ENCODE assay signal across 1 cellular context in the genomic region with DNA sequence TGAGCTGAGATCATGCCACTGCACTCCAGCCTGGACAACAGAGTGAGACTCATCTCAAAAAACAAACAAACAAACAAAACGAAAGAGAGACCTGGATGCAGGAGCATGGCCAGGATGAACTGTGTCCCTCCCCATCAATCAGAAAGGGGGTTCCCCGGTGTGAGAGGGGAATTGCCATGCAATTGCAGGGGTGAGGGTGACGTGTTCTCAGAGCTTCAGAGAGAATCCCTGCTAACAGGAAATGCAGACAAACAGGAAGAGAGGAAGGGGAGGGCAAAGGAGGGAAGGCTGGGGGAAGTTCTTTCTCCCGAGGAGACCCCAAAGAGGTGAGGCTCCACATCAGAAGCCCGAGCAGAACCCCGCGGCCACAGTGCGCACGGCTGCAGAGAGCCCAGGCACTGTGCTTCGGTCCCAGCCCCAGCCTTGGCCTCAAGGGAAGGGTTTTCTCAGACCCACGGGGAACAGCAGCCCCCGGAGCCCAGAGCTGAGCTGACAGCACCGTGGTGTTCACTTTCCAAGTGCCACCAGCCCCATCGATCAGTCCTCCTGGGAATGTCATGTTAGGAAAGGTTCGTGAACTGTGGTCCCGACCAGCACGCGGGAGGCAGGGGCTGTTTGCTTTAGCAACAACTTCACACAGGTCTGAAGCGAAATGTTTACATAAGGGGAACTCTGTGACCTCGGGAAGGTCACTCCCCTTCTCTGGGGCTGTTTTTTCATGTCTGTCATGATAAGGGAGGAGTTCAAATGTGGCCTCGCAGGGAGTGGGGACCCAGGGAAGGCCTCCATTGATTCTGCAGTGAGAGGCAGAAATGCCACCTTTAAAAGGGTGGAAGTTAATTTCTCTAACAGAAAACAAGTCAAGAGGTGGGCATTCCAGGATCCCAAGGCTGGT.
A peak's percentile ranks its signal among the peaks of the same experiment; 100 is the strongest.
TF ChIP-seq lines count a peak whose summit lies in the region.

No MANE protein-coding gene starts in this region.

TF ChIP-seq in HepG2, 621 proteins besides CTCF, POLR2A, EP300 and RAD21 (continued from another document and continues in another):
- TF ChIP-seq, protein P1, sequence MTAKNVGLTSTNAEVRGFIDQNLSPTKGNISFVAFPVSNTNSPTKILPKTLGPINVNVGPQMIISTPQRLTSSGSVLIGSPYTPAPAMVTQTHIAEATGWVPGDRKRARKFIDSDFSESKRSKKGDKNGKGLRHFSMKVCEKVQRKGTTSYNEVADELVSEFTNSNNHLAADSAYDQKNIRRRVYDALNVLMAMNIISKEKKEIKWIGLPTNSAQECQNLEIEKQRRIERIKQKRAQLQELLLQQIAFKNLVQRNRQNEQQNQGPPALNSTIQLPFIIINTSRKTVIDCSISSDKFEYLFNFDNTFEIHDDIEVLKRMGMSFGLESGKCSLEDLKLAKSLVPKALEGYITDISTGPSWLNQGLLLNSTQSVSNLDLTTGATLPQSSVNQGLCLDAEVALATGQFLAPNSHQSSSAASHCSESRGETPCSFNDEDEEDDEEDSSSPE (CRISPR knock-in tag; IDR thresholded peaks at IDR 0.05), result peak; percentile 83
- TF ChIP-seq ZNF367 (CRISPR knock-in tag; IDR thresholded peaks at IDR 0.05; ENCODE audit: borderline replicate concordance) (0 out of 2 replicates have a peak, but pooled peaks have one; percentile 19), TARDBP (CRISPR knock-in tag; IDR thresholded peaks at IDR 0.05) (peak; percentile 98), FOXM1 (CRISPR knock-in tag; IDR thresholded peaks at IDR 0.05) (no peak), ZBTB38 (CRISPR knock-in tag; IDR thresholded peaks at IDR 0.05) (peak; percentile 48; the same call in 1 of the 2 replicates), ONECUT2 (CRISPR knock-in tag; IDR thresholded peaks at IDR 0.05) (peak; percentile 97), BRCA1 (CRISPR knock-in tag; IDR thresholded peaks at IDR 0.05) (peak; percentile 85), ZNF317 (CRISPR knock-in tag; IDR thresholded peaks at IDR 0.05) (peak; percentile 84), MIER2 (CRISPR knock-in tag; IDR thresholded peaks at IDR 0.05) (peak; percentile 83), ATRX (CRISPR knock-in tag; IDR thresholded peaks at IDR 0.05; ENCODE audit: borderline replicate concordance) (no peak), MAF1 (CRISPR knock-in tag; IDR thresholded peaks at IDR 0.05; ENCODE audit: borderline replicate concordance) (peak; percentile 53; the same call in 1 of the 2 replicates), CEBPG (CRISPR knock-in tag; IDR thresholded peaks at IDR 0.05) (peak; percentile 80), ZNF432 (CRISPR knock-in tag; IDR thresholded peaks at IDR 0.05; ENCODE audit: borderline replicate concordance) (no peak), ZSCAN21 (CRISPR knock-in tag; IDR thresholded peaks at IDR 0.05; ENCODE audit: borderline replicate concordance) (peak; percentile 95), ZNF101 (CRISPR knock-in tag; IDR thresholded peaks at IDR 0.05; ENCODE audit: borderline replicate concordance, low read depth) (no peak), ZNF441 (CRISPR knock-in tag; IDR thresholded peaks at IDR 0.05; ENCODE audit: borderline replicate concordance) (peak; percentile 57; the same call in 1 of the 2 replicates), TCF7L2 (IDR thresholded peaks at IDR 0.05; ENCODE audit: low read depth, low read length) (no peak), NR2C2 (CRISPR knock-in tag; IDR thresholded peaks at IDR 0.05; ENCODE audit: borderline replicate concordance) (peak; percentile 86), ZNF143 (CRISPR knock-in tag; IDR thresholded peaks at IDR 0.05) (peak; percentile 56), PCBP1 (IDR thresholded peaks at IDR 0.05; ENCODE audit: borderline replicate concordance, low read depth, low read length) (no peak), TAF1 (CRISPR knock-in tag; IDR thresholded peaks at IDR 0.05) (peak; percentile 21; the same call in 1 of the 2 replicates), NR2F2 (IDR thresholded peaks at IDR 0.05; ENCODE audit: borderline replicate concordance, low read depth) (peak; percentile 100), ISL2 (CRISPR knock-in tag; IDR thresholded peaks at IDR 0.05) (peak; percentile 95), ZNF773 (CRISPR knock-in tag; IDR thresholded peaks at IDR 0.05; ENCODE audit: borderline replicate concordance) (no peak; the same call in 1 of the 2 replicates), MEIS2 (CRISPR knock-in tag; IDR thresholded peaks at IDR 0.05) (peak; percentile 99), FOSL2 (CRISPR knock-in tag; IDR thresholded peaks at IDR 0.05) (peak; percentile 82), THAP11 (CRISPR knock-in tag; IDR thresholded peaks at IDR 0.05) (peak; percentile 80), ZNF383 (CRISPR knock-in tag; IDR thresholded peaks at IDR 0.05; ENCODE audit: borderline replicate concordance) (no peak), JUND (CRISPR knock-in tag; IDR thresholded peaks at IDR 0.05) (peak; percentile 55), TP53 (CRISPR knock-in tag; conservative IDR thresholded peaks at IDR 0.05) (peak; percentile 85; the same call in 1 of the 2 replicates), GABPB1 (CRISPR knock-in tag; IDR thresholded peaks at IDR 0.05) (peak; percentile 70), GABPA (IDR thresholded peaks at IDR 0.05; ENCODE audit: low read depth, low read length) (0 out of 2 replicates have a peak, but pooled peaks have one; percentile 15), GABPA (CRISPR knock-in tag; IDR thresholded peaks at IDR 0.05; ENCODE audit: low read depth) (peak; percentile 65), FOXJ3 (CRISPR knock-in tag; IDR thresholded peaks at IDR 0.05; ENCODE audit: borderline replicate concordance) (peak; percentile 94), ZNF343 (CRISPR knock-in tag; IDR thresholded peaks at IDR 0.05) (peak; percentile 81; the same call in 1 of the 2 replicates), ELF3 (CRISPR knock-in tag; IDR thresholded peaks at IDR 0.05) (peak; percentile 86), REPIN1 (CRISPR knock-in tag; IDR thresholded peaks at IDR 0.05; ENCODE audit: borderline replicate concordance, low read depth) (peak; percentile 93), ZNF138 (CRISPR knock-in tag; IDR thresholded peaks at IDR 0.05; ENCODE audit: low read depth) (0 out of 2 replicates have a peak, but pooled peaks have one; percentile 50)
- TF ChIP-seq, protein P2, sequence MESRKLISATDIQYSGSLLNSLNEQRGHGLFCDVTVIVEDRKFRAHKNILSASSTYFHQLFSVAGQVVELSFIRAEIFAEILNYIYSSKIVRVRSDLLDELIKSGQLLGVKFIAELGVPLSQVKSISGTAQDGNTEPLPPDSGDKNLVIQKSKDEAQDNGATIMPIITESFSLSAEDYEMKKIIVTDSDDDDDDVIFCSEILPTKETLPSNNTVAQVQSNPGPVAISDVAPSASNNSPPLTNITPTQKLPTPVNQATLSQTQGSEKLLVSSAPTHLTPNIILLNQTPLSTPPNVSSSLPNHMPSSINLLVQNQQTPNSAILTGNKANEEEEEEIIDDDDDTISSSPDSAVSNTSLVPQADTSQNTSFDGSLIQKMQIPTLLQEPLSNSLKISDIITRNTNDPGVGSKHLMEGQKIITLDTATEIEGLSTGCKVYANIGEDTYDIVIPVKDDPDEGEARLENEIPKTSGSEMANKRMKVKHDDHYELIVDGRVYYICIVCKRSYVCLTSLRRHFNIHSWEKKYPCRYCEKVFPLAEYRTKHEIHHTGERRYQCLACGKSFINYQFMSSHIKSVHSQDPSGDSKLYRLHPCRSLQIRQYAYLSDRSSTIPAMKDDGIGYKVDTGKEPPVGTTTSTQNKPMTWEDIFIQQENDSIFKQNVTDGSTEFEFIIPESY (CRISPR knock-in tag; IDR thresholded peaks at IDR 0.05), result peak; percentile 71; the same call in 1 of the 2 replicates
- TF ChIP-seq, protein P3, sequence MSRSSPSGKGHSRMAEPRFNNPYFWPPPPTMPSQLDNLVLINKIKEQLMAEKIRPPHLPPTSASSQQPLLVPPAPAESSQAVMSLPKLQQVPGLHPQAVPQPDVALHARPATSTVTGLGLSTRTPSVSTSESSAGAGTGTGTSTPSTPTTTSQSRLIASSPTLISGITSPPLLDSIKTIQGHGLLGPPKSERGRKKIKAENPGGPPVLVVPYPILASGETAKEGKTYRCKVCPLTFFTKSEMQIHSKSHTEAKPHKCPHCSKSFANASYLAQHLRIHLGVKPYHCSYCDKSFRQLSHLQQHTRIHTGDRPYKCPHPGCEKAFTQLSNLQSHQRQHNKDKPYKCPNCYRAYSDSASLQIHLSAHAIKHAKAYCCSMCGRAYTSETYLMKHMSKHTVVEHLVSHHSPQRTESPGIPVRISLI (CRISPR knock-in tag; IDR thresholded peaks at IDR 0.05; ENCODE audit: borderline replicate concordance), result peak; percentile 99
- TF ChIP-seq, protein P4, sequence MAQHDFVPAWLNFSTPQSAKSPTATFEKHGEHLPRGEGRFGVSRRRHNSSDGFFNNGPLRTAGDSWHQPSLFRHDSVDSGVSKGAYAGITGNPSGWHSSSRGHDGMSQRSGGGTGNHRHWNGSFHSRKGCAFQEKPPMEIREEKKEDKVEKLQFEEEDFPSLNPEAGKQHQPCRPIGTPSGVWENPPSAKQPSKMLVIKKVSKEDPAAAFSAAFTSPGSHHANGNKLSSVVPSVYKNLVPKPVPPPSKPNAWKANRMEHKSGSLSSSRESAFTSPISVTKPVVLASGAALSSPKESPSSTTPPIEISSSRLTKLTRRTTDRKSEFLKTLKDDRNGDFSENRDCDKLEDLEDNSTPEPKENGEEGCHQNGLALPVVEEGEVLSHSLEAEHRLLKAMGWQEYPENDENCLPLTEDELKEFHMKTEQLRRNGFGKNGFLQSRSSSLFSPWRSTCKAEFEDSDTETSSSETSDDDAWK (CRISPR knock-in tag; IDR thresholded peaks at IDR 0.05), result no peak
- TF ChIP-seq, protein P5, sequence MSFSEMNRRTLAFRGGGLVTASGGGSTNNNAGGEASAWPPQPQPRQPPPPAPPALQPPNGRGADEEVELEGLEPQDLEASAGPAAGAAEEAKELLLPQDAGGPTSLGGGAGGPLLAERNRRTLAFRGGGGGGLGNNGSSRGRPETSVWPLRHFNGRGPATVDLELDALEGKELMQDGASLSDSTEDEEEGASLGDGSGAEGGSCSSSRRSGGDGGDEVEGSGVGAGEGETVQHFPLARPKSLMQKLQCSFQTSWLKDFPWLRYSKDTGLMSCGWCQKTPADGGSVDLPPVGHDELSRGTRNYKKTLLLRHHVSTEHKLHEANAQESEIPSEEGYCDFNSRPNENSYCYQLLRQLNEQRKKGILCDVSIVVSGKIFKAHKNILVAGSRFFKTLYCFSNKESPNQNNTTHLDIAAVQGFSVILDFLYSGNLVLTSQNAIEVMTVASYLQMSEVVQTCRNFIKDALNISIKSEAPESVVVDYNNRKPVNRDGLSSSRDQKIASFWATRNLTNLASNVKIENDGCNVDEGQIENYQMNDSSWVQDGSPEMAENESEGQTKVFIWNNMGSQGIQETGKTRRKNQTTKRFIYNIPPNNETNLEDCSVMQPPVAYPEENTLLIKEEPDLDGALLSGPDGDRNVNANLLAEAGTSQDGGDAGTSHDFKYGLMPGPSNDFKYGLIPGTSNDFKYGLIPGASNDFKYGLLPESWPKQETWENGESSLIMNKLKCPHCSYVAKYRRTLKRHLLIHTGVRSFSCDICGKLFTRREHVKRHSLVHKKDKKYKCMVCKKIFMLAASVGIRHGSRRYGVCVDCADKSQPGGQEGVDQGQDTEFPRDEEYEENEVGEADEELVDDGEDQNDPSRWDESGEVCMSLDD (CRISPR knock-in tag; IDR thresholded peaks at IDR 0.05; ENCODE audit: borderline replicate concordance), result peak; percentile 31; the same call in 1 of the 2 replicates
- TF ChIP-seq, protein P6, sequence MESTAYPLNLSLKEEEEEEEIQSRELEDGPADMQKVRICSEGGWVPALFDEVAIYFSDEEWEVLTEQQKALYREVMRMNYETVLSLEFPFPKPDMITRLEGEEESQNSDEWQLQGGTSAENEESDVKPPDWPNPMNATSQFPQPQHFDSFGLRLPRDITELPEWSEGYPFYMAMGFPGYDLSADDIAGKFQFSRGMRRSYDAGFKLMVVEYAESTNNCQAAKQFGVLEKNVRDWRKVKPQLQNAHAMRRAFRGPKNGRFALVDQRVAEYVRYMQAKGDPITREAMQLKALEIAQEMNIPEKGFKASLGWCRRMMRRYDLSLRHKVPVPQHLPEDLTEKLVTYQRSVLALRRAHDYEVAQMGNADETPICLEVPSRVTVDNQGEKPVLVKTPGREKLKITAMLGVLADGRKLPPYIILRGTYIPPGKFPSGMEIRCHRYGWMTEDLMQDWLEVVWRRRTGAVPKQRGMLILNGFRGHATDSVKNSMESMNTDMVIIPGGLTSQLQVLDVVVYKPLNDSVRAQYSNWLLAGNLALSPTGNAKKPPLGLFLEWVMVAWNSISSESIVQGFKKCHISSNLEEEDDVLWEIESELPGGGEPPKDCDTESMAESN (CRISPR knock-in tag; conservative IDR thresholded peaks at IDR 0.05), result peak; percentile 92
- TF ChIP-seq, protein P7, sequence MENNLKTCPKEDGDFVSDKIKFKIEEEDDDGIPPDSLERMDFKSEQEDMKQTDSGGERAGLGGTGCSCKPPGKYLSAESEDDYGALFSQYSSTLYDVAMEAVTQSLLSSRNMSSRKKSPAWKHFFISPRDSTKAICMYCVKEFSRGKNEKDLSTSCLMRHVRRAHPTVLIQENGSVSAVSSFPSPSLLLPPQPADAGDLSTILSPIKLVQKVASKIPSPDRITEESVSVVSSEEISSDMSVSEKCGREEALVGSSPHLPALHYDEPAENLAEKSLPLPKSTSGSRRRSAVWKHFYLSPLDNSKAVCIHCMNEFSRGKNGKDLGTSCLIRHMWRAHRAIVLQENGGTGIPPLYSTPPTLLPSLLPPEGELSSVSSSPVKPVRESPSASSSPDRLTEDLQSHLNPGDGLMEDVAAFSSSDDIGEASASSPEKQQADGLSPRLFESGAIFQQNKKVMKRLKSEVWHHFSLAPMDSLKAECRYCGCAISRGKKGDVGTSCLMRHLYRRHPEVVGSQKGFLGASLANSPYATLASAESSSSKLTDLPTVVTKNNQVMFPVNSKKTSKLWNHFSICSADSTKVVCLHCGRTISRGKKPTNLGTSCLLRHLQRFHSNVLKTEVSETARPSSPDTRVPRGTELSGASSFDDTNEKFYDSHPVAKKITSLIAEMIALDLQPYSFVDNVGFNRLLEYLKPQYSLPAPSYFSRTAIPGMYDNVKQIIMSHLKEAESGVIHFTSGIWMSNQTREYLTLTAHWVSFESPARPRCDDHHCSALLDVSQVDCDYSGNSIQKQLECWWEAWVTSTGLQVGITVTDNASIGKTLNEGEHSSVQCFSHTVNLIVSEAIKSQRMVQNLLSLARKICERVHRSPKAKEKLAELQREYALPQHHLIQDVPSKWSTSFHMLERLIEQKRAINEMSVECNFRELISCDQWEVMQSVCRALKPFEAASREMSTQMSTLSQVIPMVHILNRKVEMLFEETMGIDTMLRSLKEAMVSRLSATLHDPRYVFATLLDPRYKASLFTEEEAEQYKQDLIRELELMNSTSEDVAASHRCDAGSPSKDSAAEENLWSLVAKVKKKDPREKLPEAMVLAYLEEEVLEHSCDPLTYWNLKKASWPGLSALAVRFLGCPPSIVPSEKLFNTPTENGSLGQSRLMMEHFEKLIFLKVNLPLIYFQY (CRISPR knock-in tag; IDR thresholded peaks at IDR 0.05; ENCODE audit: borderline replicate concordance), result peak; percentile 63; the same call in 1 of the 2 replicates
- TF ChIP-seq, protein P8, sequence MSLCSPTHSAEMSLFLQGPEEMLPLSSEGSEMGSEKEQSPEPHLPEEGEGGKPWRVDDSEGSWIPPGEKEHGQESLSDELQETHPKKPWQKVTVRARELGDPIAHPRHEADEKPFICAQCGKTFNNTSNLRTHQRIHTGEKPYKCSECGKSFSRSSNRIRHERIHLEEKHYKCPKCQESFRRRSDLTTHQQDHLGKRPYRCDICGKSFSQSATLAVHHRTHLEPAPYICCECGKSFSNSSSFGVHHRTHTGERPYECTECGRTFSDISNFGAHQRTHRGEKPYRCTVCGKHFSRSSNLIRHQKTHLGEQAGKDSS (CRISPR knock-in tag; IDR thresholded peaks at IDR 0.05; ENCODE audit: borderline replicate concordance, low read depth), result peak; percentile 70; the same call in 1 of the 2 replicates
